ENCODE assay signal across 1 cellular context in genomic region chr2:168323456-168324058, GRCh38.
TF ChIP-seq lines count a peak whose summit lies in the region.

No MANE protein-coding gene starts in this region.

TF ChIP-seq in GM23338, 12 proteins besides CTCF, POLR2A, EP300 and RAD21 (continued from another document):
- peak; percentile 58 for TF ChIP-seq ZNF462 (CRISPR knock-in tag; IDR thresholded peaks at IDR 0.05)
